36 cellular contexts compared by ENCODE assay signal in the genomic region with DNA sequence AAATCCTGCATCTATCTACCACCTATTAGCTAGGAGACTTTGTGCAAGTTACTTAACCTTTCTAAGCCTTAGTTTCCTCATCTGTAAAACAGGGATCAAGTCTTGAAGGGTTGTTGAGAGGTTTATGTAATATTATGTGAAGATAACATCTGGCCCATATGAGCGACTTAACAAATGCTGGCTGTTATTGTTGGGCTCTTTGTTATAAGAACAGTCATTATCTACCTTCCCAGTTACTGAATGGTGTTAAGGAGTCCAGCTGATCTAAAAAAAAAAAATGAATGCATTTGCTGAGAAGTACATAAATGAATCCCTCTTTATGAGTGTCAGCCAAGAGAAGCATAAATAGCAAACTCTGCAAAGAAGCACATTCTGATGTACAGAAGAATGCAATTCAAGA. TPM values are rescaled to one million over a fixed set of nuclear protein-coding genes. Genes with fewer than 3 reads are reported as not detected.
DNase-seq lines count a peak whose midpoint lies in the region; ATAC-seq, FAIRE-seq and TF ChIP-seq lines count a peak whose summit lies in the region.
"Had no signal": no experiment of that assay in that cellular context is flagged by ENCODE, and none has a peak within 500 bp of the region (broad histone marks: within the 10 kb centered on the region; RNA-seq: fewer than 3 reads in every experiment).

No MANE protein-coding gene starts in this region.

- ATAC-seq in K562 = no peak
- no peak for ATAC-seq in HepG2
- no peak for ATAC-seq in right lobe of liver
- ATAC-seq in activated CD4-positive, alpha-beta T cell treated with anti-CD3 and anti-CD28 coated beads for 36 hours = no peak
- ATAC-seq: A549; CD8-positive, alpha-beta T cell had no signal

- H3K79me2 ChIP-seq in K562 (ENCODE audit: control insufficient read depth, insufficient read depth, low read length) (no peaks in the 10 kb centered on the region), HepG2 (ENCODE audit: insufficient read depth, low read length) (no peaks in the 10 kb centered on the region)

- TF ChIP-seq CTCF in K562 (IDR thresholded peaks at IDR 0.05 in 2 of 3, conservative IDR thresholded peaks at IDR 0.05 in 1 of 3; ENCODE audit: insufficient read depth in 2 of 3, low read depth in 1 of 3, low read length in 3 of 3) (no peak), HepG2 (CRISPR knock-in tag; IDR thresholded peaks at IDR 0.05) (no peak), right lobe of liver (IDR thresholded peaks at IDR 0.05) (no peak), progenitor cell of endocrine pancreas (IDR thresholded peaks at IDR 0.05; ENCODE audit: unreplicated experiment) (no peak)

- no peaks in the 10 kb centered on the region for H3K36me3 ChIP-seq in K562 (ENCODE audit: control insufficient read depth, insufficient read depth, low read length)
- H3K36me3 ChIP-seq in HepG2 (replicated peaks in 1 of 2; ENCODE audit: control insufficient read depth in 1 of 2, insufficient read depth in 2 of 2, low read length in 2 of 2) = no peaks in the 10 kb centered on the region
- no peaks in the 10 kb centered on the region for H3K36me3 ChIP-seq in right lobe of liver
- H3K36me3 ChIP-seq: BE2C; BLaER1; BLaER1 treated with 17β-estradiol and CSF1 and Interleukin-3, amounts not matched to agents 10 nM and 100 nM had no signal

- FAIRE-seq in K562 (lab: Jason Lieb, UNC) (no peak), HepG2 (lab: Jason Lieb, UNC) (no peak)
- FAIRE-seq: A204.1, A549, D721Med had no signal

- no peaks in the 10 kb centered on the region for H3K27me3 Mint-ChIP-seq in progenitor cell of endocrine pancreas
- no peaks in the 10 kb centered on the region for H3K27me3 Mint-ChIP-seq in activated CD4-positive, alpha-beta T cell treated with anti-CD3 and anti-CD28 coated beads for 36 hours
- H3K27me3 Mint-ChIP-seq: B cell; CD4-positive, alpha-beta memory T cell; CD4-positive, alpha-beta T cell had no signal

- intact Hi-C loops in K562 (cut with micrococcal nuclease) (no loop called here), HepG2 (cut with micrococcal nuclease; ENCODE audit: unreplicated experiment) (no loop called here), right lobe of liver (cut with DNase I) (no loop called here)
- intact Hi-C loops in activated CD4-positive, alpha-beta T cell treated with anti-CD3 and anti-CD28 coated beads for 36 hours (cut with DNase I, micrococcal nuclease) = no loop called here

- H3K4me3 ChIP-seq in K562 (no peak overlapping the region), HepG2 (replicated peaks in 1 of 3; ENCODE audit: insufficient read depth in 1 of 3, low read depth in 2 of 3, low read length in 3 of 3) (no peak overlapping the region), right lobe of liver (no peak overlapping the region)
- H3K4me3 ChIP-seq: A549; BLaER1; BLaER1 treated with 17β-estradiol and CSF1 and Interleukin-3, amounts not matched to agents 10 nM and 100 nM had no signal

- TF ChIP-seq RAD21 in K562 (CRISPR knock-in tag; conservative IDR thresholded peaks at IDR 0.05 in 1 of 2, IDR thresholded peaks at IDR 0.05 in 1 of 2) (no peak), HepG2 (CRISPR knock-in tag; IDR thresholded peaks at IDR 0.05) (no peak)

- BruUV-seq in K562 (replicated peaks; lab: Mats Ljungman, UMichigan) (no TSS peak), HepG2 (replicated peaks; lab: Mats Ljungman, UMichigan) (no TSS peak)

- DNase-seq in K562 (ENCODE audit: extremely low read depth in 1 of 4, low spot score in 3 of 4) (no peak), HepG2 (ENCODE audit: low spot score) (no peak), right lobe of liver (no peak), progenitor cell of endocrine pancreas (ENCODE audit: low spot score, unreplicated experiment) (no peak), COR-L47 (lab: John Stamatoyannopoulos, UW) (no peak), amygdala (lab: John Stamatoyannopoulos, UW) (no peak)
- DNase-seq in activated CD4-positive, alpha-beta T cell treated with anti-CD3 and anti-CD28 coated beads for 36 hours = no peak
- DNase-seq in activated effector memory CD4-positive, alpha-beta T cell treated with Interleukin-2 at 50 U/mL for 16 hours = no peak
- DNase-seq: 8988T; ACHN; AML-193; BE2C; C1 segment of cervical spinal cord; Caco-2; Calu3; CD4-positive, alpha-beta memory T cell; CD4-positive, alpha-beta T cell; CD4-positive, CD25-positive, alpha-beta regulatory T cell; CD8-positive, alpha-beta memory T cell; CD8-positive, alpha-beta T cell; DMS 273 treated with DMSO at 0.1 percent for 48 hours; DMS153; DMS53; DMS79; DMS79 treated with DMSO at 0.1 percent for 48 hours; DND-41; EL had no signal

- H3K27me3 ChIP-seq in K562 (ENCODE audit: control insufficient read depth in 2 of 2, insufficient read depth in 2 of 2, low read length in 2 of 2) = no peaks in the 10 kb centered on the region
- H3K27me3 ChIP-seq in HepG2 (ENCODE audit: control insufficient read depth in 1 of 2, insufficient read depth in 2 of 2, low read length in 2 of 2) = no peaks in the 10 kb centered on the region
- no peaks in the 10 kb centered on the region for H3K27me3 ChIP-seq in right lobe of liver
- H3K27me3 ChIP-seq: BE2C; BLaER1; BLaER1 treated with 17β-estradiol and CSF1 and Interleukin-3, amounts not matched to agents 10 nM and 100 nM had no signal

- TF ChIP-seq POLR2A in K562 (conservative IDR thresholded peaks at IDR 0.05) (no peak), HepG2 (IDR thresholded peaks at IDR 0.05; ENCODE audit: insufficient read depth in 1 of 2, low read depth in 2 of 2, low read length in 2 of 2) (no peak), right lobe of liver (IDR thresholded peaks at IDR 0.05) (no peak)

- H3K4me1 Mint-ChIP-seq in progenitor cell of endocrine pancreas (ENCODE audit: low read depth) = peaks cover 57% of the 10 kb centered on the region
- peaks cover 26% of the 10 kb centered on the region for H3K4me1 Mint-ChIP-seq in activated CD4-positive, alpha-beta T cell treated with anti-CD3 and anti-CD28 coated beads for 36 hours
- H3K4me1 Mint-ChIP-seq: CD14-positive monocyte had no signal

- H3K9me1 ChIP-seq in K562 (ENCODE audit: control insufficient read depth, insufficient read depth, low read length) = no peaks in the 10 kb centered on the region

- peaks cover 3% of the 10 kb centered on the region for H3K9me3 Mint-ChIP-seq in progenitor cell of endocrine pancreas (ENCODE audit: low read depth)
- H3K9me3 Mint-ChIP-seq in activated CD4-positive, alpha-beta T cell treated with anti-CD3 and anti-CD28 coated beads for 36 hours (ENCODE audit: low read depth) = no peaks in the 10 kb centered on the region
- H3K9me3 Mint-ChIP-seq: CD4-positive, alpha-beta memory T cell; CD4-positive, alpha-beta T cell; CD4-positive, CD25-positive, alpha-beta regulatory T cell; CD8-positive, alpha-beta memory T cell; CD8-positive, alpha-beta T cell had no signal

- no peaks in the 10 kb centered on the region for H3K9me3 ChIP-seq in K562 (replicated peaks; ENCODE audit: control insufficient read depth, insufficient read depth, low read depth, low read length)
- no peaks in the 10 kb centered on the region for H3K9me3 ChIP-seq in HepG2 (ENCODE audit: low read length)
- no peaks in the 10 kb centered on the region for H3K9me3 ChIP-seq in right lobe of liver
- H3K9me3 ChIP-seq: A549; BE2C; BLaER1; BLaER1 treated with 17β-estradiol and CSF1 and Interleukin-3, amounts not matched to agents 10 nM and 100 nM; Caco-2 had no signal

- no peaks in the 10 kb centered on the region for H4K20me1 ChIP-seq in K562 (replicated peaks; ENCODE audit: control insufficient read depth, insufficient read depth, low read length)
- H4K20me1 ChIP-seq in HepG2 (ENCODE audit: insufficient read depth, low read length) = no peaks in the 10 kb centered on the region
- H4K20me1 ChIP-seq: BLaER1; BLaER1 treated with 17β-estradiol and CSF1 and Interleukin-3, amounts not matched to agents 10 nM and 100 nM had no signal

- H3K27ac ChIP-seq in K562 (ENCODE audit: extremely low read depth, low read depth, low read length) = no peak overlapping the region
- peak overlapping the region; percentile 65 for H3K27ac ChIP-seq in HepG2 (ENCODE audit: extremely low read length, insufficient read depth, low read length)
- peak overlapping the region in 2 of 3 donors; percentile 79 to 83 for H3K27ac ChIP-seq in right lobe of liver
- H3K27ac ChIP-seq: 22Rv1; A549; BLaER1; BLaER1 treated with 17β-estradiol and CSF1 and Interleukin-3, amounts not matched to agents 10 nM and 100 nM; C4-2B had no signal

- H3K36me3 Mint-ChIP-seq in progenitor cell of endocrine pancreas (ENCODE audit: insufficient read depth) = no peaks in the 10 kb centered on the region
- H3K36me3 Mint-ChIP-seq in activated CD4-positive, alpha-beta T cell treated with anti-CD3 and anti-CD28 coated beads for 36 hours (ENCODE audit: low read depth) = no peaks in the 10 kb centered on the region
- H3K36me3 Mint-ChIP-seq: CD14-positive monocyte; CD4-positive, alpha-beta memory T cell; CD4-positive, CD25-positive, alpha-beta regulatory T cell; CD8-positive, alpha-beta memory T cell; CD8-positive, alpha-beta T cell had no signal

- H3K4me3 Mint-ChIP-seq in progenitor cell of endocrine pancreas (ENCODE audit: low read depth) = no peak overlapping the region
- H3K4me3 Mint-ChIP-seq in activated CD4-positive, alpha-beta T cell treated with anti-CD3 and anti-CD28 coated beads for 36 hours = no peak overlapping the region
- H3K4me3 Mint-ChIP-seq: B cell; CD14-positive monocyte; CD4-positive, alpha-beta memory T cell; CD4-positive, alpha-beta T cell; CD4-positive, CD25-positive, alpha-beta regulatory T cell; CD8-positive, alpha-beta memory T cell; CD8-positive, alpha-beta T cell had no signal

- H3K4me1 ChIP-seq in K562 (replicated peaks in 1 of 2; ENCODE audit: control insufficient read depth in 2 of 2, insufficient read depth in 2 of 2, low read length in 2 of 2) (peaks cover 4 to 14% of the 10 kb centered on the region in 2 experiments; a peak in 2 of 5 replicates), HepG2 (ENCODE audit: insufficient read depth, low read length) (peaks cover 96% of the 10 kb centered on the region), right lobe of liver (peaks cover 0 to 73% (median 21%) of the 10 kb centered on the region in 4 donors)

- WGBS in K562 (ENCODE audit: insufficient coverage, low coverage, missing lambda C conversion rate) = 17% methylated on average over 1 of the region's 1 CpG
- WGBS in HepG2 (ENCODE audit: low lambda C conversion rate) = 89% methylated on average over 1 of the region's 1 CpG
- 91% methylated on average over 1 of the region's 1 CpG for WGBS in right lobe of liver (ENCODE audit: insufficient coverage, low coverage, low lambda C conversion rate, missing lambda C conversion rate)

- no peak overlapping the region for H3K4me2 ChIP-seq in K562 (ENCODE audit: insufficient read depth, low read length)
- no peak overlapping the region for H3K4me2 ChIP-seq in HepG2 (ENCODE audit: low read depth, low read length)
- H3K4me2 ChIP-seq: A549; BLaER1; BLaER1 treated with 17β-estradiol and CSF1 and Interleukin-3, amounts not matched to agents 10 nM and 100 nM had no signal

- TF ChIP-seq EP300 in K562 (IDR thresholded peaks at IDR 0.05; ENCODE audit: low read length) (no peak), HepG2 (IDR thresholded peaks at IDR 0.05; ENCODE audit: low read depth in 2 of 2, low read length in 2 of 2) (no peak), HepG2 (CRISPR knock-in tag; IDR thresholded peaks at IDR 0.05; ENCODE audit: borderline replicate concordance) (no peak)

- H2AFZ ChIP-seq in K562 (ENCODE audit: low read depth, low read length) = 0 out of 2 replicates have a peak overlapping the region, but pooled peaks have one; percentile 1
- no peak overlapping the region for H2AFZ ChIP-seq in HepG2 (ENCODE audit: low read length)

- H3K9ac ChIP-seq in K562 (ENCODE audit: insufficient read depth in 1 of 2, low read depth in 2 of 2, low read length in 2 of 2) (no peak overlapping the region), HepG2 (ENCODE audit: insufficient read depth, low read depth, low read length) (no peak overlapping the region)
- H3K9ac ChIP-seq: BLaER1; BLaER1 treated with 17β-estradiol and CSF1 and Interleukin-3, amounts not matched to agents 10 nM and 100 nM had no signal

- in situ Hi-C loops in K562 (cut with MboI) (no loop called here), HepG2 (cut with HindIII; ENCODE audit: extremely low pct_ligation_motif_present, low pct_unique_long_range_greater_than_20kb) (no loop called here)

- POLR2A ChIA-PET in K562 (lab: Yijun Ruan, JAX) = no interaction called here
- POLR2A ChIA-PET in HepG2 (lab: Yijun Ruan, JAX) = interaction anchor here (1.3 to 4.0 kb wide), 3 partner anchors 12 to 24 kb away, joined by 4 to 35 read pairs (median 6); a partner anchor contains a TSS
- POLR2A ChIA-PET in activated CD4-positive, alpha-beta T cell treated with anti-CD3 and anti-CD28 coated beads for 36 hours (lab: Charles Lee) = no interaction called here

- CTCF ChIA-PET in K562 (lab: Yijun Ruan, JAX; ENCODE audit: low intra/inter-chr PET ratio) = no interaction called here
- CTCF ChIA-PET in HepG2 (lab: Yijun Ruan, JAX; ENCODE audit: low intra/inter-chr PET ratio, low total read pairs) = no interaction called here
- CTCF ChIA-PET in activated CD4-positive, alpha-beta T cell treated with anti-CD3 and anti-CD28 coated beads for 36 hours (lab: Charles Lee) = interaction anchor here (0.6 kb wide), 1 partner anchor 18 kb away, joined by 6 read pairs; no protein-coding TSS in a partner anchor

- peak overlapping the region; percentile 97 for H3K27ac Mint-ChIP-seq in progenitor cell of endocrine pancreas
- H3K27ac Mint-ChIP-seq in activated CD4-positive, alpha-beta T cell treated with anti-CD3 and anti-CD28 coated beads for 36 hours = no peak overlapping the region
- H3K27ac Mint-ChIP-seq: B cell; CD4-positive, alpha-beta memory T cell; CD4-positive, alpha-beta T cell; CD4-positive, CD25-positive, alpha-beta regulatory T cell; CD8-positive, alpha-beta memory T cell; CD8-positive, alpha-beta T cell had no signal

RNA-seq across cellular contexts. Expression of a gene that starts 24.2 kb away (rescaled TPM):
- 264 and 586 TPM in 2 replicates for total RNA-seq in K562 (2011; cell fraction: chromatin; rRNA removed; ENCODE audit: low replicate concordance)
- 98.4 and 126 TPM in 2 replicates for total RNA-seq in K562 (2011; cell fraction: nucleolus; rRNA removed)
- 186 and 199 TPM in 2 replicates for total RNA-seq in K562 (2011; cell fraction: nucleoplasm; rRNA removed)
- 25.1 and 26.9 TPM in 2 replicates for total RNA-seq in K562 (2014; rRNA removed)
- total RNA-seq in K562 (2014; rRNA removed; fragmentation: Illumina TruSeq; extraction: Trizol) = 48.4 and 55.0 TPM in 2 replicates
- 42.5 and 45.4 TPM in 2 replicates for total RNA-seq in K562 (2015; rRNA removed; fragmentation: Illumina TruSeq; extraction: Trizol)
- total RNA-seq in K562 (2021) = 42.6 and 46.3 TPM in 2 replicates
- polyA plus RNA-seq in K562 (2011; rRNA removed) = 36.5 and 36.7 TPM in 2 replicates
- polyA plus RNA-seq in K562 (2011; cell fraction: cytosol; rRNA removed) = 9.9 and 16.5 TPM in 2 replicates
- polyA plus RNA-seq in K562 (2011; cell fraction: nucleus; rRNA removed) = 45.0 and 51.7 TPM in 2 replicates
- polyA plus RNA-seq in K562 (2012) = 10.9 and 13.8 TPM in 2 replicates
- 26.5 and 28.2 TPM in 2 replicates for polyA plus RNA-seq in K562 (2014; fragmentation: Illumina TruSeq; extraction: Trizol)
- 1 to 10 TPM; 5.4 to 6.1 TPM for polyA plus RNA-seq in K562 (2014; fragmentation: Nextera tagmentation; extraction: Ambion mirVana)
- polyA plus RNA-seq in K562 (2014; rRNA removed) = 11.0 and 13.5 TPM in 2 replicates
- polyA minus RNA-seq in K562 (2011; rRNA and poly(A)+ RNA removed) = 235 and 248 TPM in 2 replicates
- 64.0 and 69.1 TPM in 2 replicates for polyA minus RNA-seq in K562 (2011; cell fraction: cytosol; rRNA and poly(A)+ RNA removed)
- polyA minus RNA-seq in K562 (2011; cell fraction: nucleus; rRNA and poly(A)+ RNA removed) = 46.3 and 105 TPM in 2 replicates
- 69.1 and 70.9 TPM in 2 replicates for total RNA-seq in HepG2 (2016; rRNA removed; fragmentation: Illumina TruSeq; extraction: Trizol)
- total RNA-seq in HepG2 (2016; cell fraction: cytosol; rRNA removed; fragmentation: Illumina TruSeq; extraction: Trizol; ENCODE audit: low read depth) = 28.7 and 34.2 TPM in 2 replicates
- 60.8 and 66.7 TPM in 2 replicates for total RNA-seq in HepG2 (2016; cell fraction: insoluble cytoplasmic fraction; rRNA removed; fragmentation: Illumina TruSeq; extraction: Trizol)
- 34.4 and 35.2 TPM in 2 replicates for total RNA-seq in HepG2 (2016; cell fraction: membrane; rRNA removed; fragmentation: Illumina TruSeq; extraction: Trizol)
- total RNA-seq in HepG2 (2016; cell fraction: nucleus; rRNA removed; fragmentation: Illumina TruSeq; extraction: Trizol) = 74.9 and 87.2 TPM in 2 replicates
- polyA plus RNA-seq in HepG2 (2011; rRNA removed) = 25.2 and 27.4 TPM in 2 replicates
- 9.5 and 15.5 TPM in 2 replicates for polyA plus RNA-seq in HepG2 (2011; cell fraction: cytosol; rRNA removed)
- polyA plus RNA-seq in HepG2 (2011; cell fraction: nucleus; rRNA removed) = 22.1 and 24.5 TPM in 2 replicates
- 18.1 and 18.8 TPM in 2 replicates for polyA plus RNA-seq in HepG2 (2012)
- 1.1 and 1.2 TPM in 2 replicates for polyA plus RNA-seq in HepG2 (2016; cell fraction: cytosol; fragmentation: Illumina TruSeq; extraction: Trizol; ENCODE audit: low read depth)
- 22.4 and 23.2 TPM in 2 replicates for polyA plus RNA-seq in HepG2 (2016; cell fraction: insoluble cytoplasmic fraction; fragmentation: Illumina TruSeq; extraction: Trizol; ENCODE audit: low read depth)
- 3.0 and 3.5 TPM in 2 replicates for polyA plus RNA-seq in HepG2 (2016; cell fraction: membrane; fragmentation: Illumina TruSeq; extraction: Trizol; ENCODE audit: low read depth)
- 29.6 and 33.8 TPM in 2 replicates for polyA plus RNA-seq in HepG2 (2016; cell fraction: nucleus; fragmentation: Illumina TruSeq; extraction: Trizol; ENCODE audit: insufficient read depth, low read depth)
- 248 and 289 TPM in 2 replicates for polyA minus RNA-seq in HepG2 (2011; rRNA and poly(A)+ RNA removed; ENCODE audit: low replicate concordance)
- 47.7 and 70.8 TPM in 2 replicates for polyA minus RNA-seq in HepG2 (2011; cell fraction: cytosol; rRNA and poly(A)+ RNA removed)
- 160 and 215 TPM in 2 replicates for polyA minus RNA-seq in HepG2 (2011; cell fraction: nucleus; rRNA and poly(A)+ RNA removed)
- 10 to 100 TPM; 22.9 to 36.3 (median 32.5) TPM for total RNA-seq in right lobe of liver
- total RNA-seq in progenitor cell of endocrine pancreas = 68.8 and 83.7 TPM in 2 replicates
- total RNA-seq in activated CD4-positive, alpha-beta T cell treated with anti-CD3 and anti-CD28 coated beads for 36 hours = 10 to 100 TPM; 33.7 to 49.8 TPM
